8 cellular contexts compared by ENCODE assay signal in the genomic region with DNA sequence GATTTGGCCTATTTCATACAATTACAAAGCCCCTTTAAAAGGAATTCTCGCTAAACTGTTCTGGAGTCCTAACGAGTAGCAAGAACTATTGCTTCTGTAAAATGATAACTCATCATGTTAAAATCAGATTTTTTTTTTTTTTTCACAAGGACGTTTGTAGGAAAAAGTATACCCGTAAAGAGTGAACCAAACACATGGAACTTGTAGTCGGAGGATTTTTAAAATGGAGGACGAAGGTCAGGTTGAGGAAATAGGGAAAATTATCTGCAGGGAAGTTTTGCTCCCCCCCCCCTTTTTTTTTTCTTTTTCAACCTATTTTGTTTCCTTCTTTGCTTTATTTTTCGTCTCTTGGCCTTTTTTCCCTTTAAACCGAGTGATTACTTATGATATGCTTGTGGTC. TPM values are rescaled to one million over a fixed set of nuclear protein-coding genes. Genes with fewer than 3 reads are reported as not detected.
A peak's percentile ranks its signal among the peaks of the same experiment; 100 is the strongest.
DNase-seq lines count a peak whose midpoint lies in the region; ATAC-seq, FAIRE-seq and TF ChIP-seq lines count a peak whose summit lies in the region.

No MANE protein-coding gene starts in this region.

- peak overlapping the region; percentile 84 for H2AFZ ChIP-seq in osteoblast (ENCODE audit: low read length)

- peak overlapping the region; percentile 97 for H3K27ac Mint-ChIP-seq in activated naive CD4-positive, alpha-beta T cell treated with anti-CD3 and anti-CD28 coated beads, Interleukin-2, amount 50 U/mL, for 24 hours
- H3K27ac Mint-ChIP-seq in endothelial cell (ENCODE audit: unreplicated experiment): peak overlapping the region; percentile 98

- no peak for TF ChIP-seq CTCF in RWPE2 (IDR thresholded peaks at IDR 0.05; ENCODE audit: poor library complexity, severe bottlenecking)
- no peak for TF ChIP-seq CTCF in endothelial cell (IDR thresholded peaks at IDR 0.05; ENCODE audit: unreplicated experiment)
- TF ChIP-seq CTCF in osteoblast (IDR thresholded peaks at IDR 0.05; ENCODE audit: extremely low read depth, low read depth, low read length): no peak

- H3K79me2 ChIP-seq in osteoblast (ENCODE audit: insufficient read depth, low read length): peaks cover 56% of the 10 kb centered on the region

- peak overlapping the region; percentile 97 for H3K4me3 Mint-ChIP-seq in activated naive CD4-positive, alpha-beta T cell treated with anti-CD3 and anti-CD28 coated beads, Interleukin-2, amount 50 U/mL, for 24 hours
- H3K4me3 Mint-ChIP-seq in endothelial cell (ENCODE audit: unreplicated experiment): peak overlapping the region; percentile 98

- H3K4me1 ChIP-seq in RWPE2 (ENCODE audit: insufficient read depth, poor library complexity, severe bottlenecking): peaks cover 17% of the 10 kb centered on the region
- H3K4me1 ChIP-seq in osteoblast (ENCODE audit: insufficient read depth, low read length): peaks cover 7% of the 10 kb centered on the region

- no peaks in the 10 kb centered on the region for H3K9me3 ChIP-seq in RWPE2 (ENCODE audit: severe bottlenecking)
- no peaks in the 10 kb centered on the region for H3K9me3 ChIP-seq in osteoblast (ENCODE audit: low read depth, low read length)

- peak overlapping the region; percentile 95 for H3K4me2 ChIP-seq in osteoblast (ENCODE audit: insufficient read depth, low read length)

- H3K27ac ChIP-seq in RWPE2 (ENCODE audit: poor library complexity, severe bottlenecking) (peak overlapping the region; percentile 61), osteoblast (ENCODE audit: low read depth, low read length) (peak overlapping the region; percentile 95)

- peaks cover 50% of the 10 kb centered on the region for H3K4me1 Mint-ChIP-seq in activated naive CD4-positive, alpha-beta T cell treated with anti-CD3 and anti-CD28 coated beads, Interleukin-2, amount 50 U/mL, for 24 hours
- H3K4me1 Mint-ChIP-seq in endothelial cell (ENCODE audit: unreplicated experiment): peaks cover 40% of the 10 kb centered on the region

- peaks cover 13% of the 10 kb centered on the region for H3K36me3 Mint-ChIP-seq in activated naive CD4-positive, alpha-beta T cell treated with anti-CD3 and anti-CD28 coated beads, Interleukin-2, amount 50 U/mL, for 24 hours
- peaks cover 6% of the 10 kb centered on the region for H3K36me3 Mint-ChIP-seq in endothelial cell (ENCODE audit: low read depth, unreplicated experiment)

- no peak for DNase-seq in activated naive CD4-positive, alpha-beta T cell (lab: John Stamatoyannopoulos, UW)
- DNase-seq in RWPE2 (ENCODE audit: low spot score) (no peak), endothelial cell (ENCODE audit: low spot score) (no peak), osteoblast (ENCODE audit: insufficient read length, low spot score, missing footprints) (peak; percentile 38), frontal cortex (ENCODE audit: low spot score in 2 of 2) (no peak)

- no peaks in the 10 kb centered on the region for H3K9me3 Mint-ChIP-seq in activated naive CD4-positive, alpha-beta T cell treated with anti-CD3 and anti-CD28 coated beads, Interleukin-2, amount 50 U/mL, for 24 hours
- H3K9me3 Mint-ChIP-seq in endothelial cell (ENCODE audit: unreplicated experiment): peaks cover 4% of the 10 kb centered on the region

- H3K36me3 ChIP-seq in RWPE2 (ENCODE audit: low read depth) (peaks cover 33% of the 10 kb centered on the region), osteoblast (ENCODE audit: insufficient read depth, low read length) (peaks cover 16% of the 10 kb centered on the region)

- peaks cover 3% of the 10 kb centered on the region for H4K20me1 ChIP-seq in osteoblast (ENCODE audit: insufficient read depth, low read length)

- no peaks in the 10 kb centered on the region for H3K27me3 Mint-ChIP-seq in activated naive CD4-positive, alpha-beta T cell treated with anti-CD3 and anti-CD28 coated beads, Interleukin-2, amount 50 U/mL, for 24 hours
- peaks cover 6% of the 10 kb centered on the region for H3K27me3 Mint-ChIP-seq in endothelial cell (ENCODE audit: unreplicated experiment)

- ATAC-seq in RWPE2 (ENCODE audit: low read depth) (no peak), GM21717 (IDR thresholded peaks at IDR 0.05; ENCODE audit: unreplicated experiment) (no peak), HG02610 (IDR thresholded peaks at IDR 0.05; ENCODE audit: unreplicated experiment) (no peak)

- H3K27me3 ChIP-seq in RWPE2 (ENCODE audit: insufficient read depth, poor library complexity, severe bottlenecking): no peaks in the 10 kb centered on the region
- no peaks in the 10 kb centered on the region for H3K27me3 ChIP-seq in osteoblast (ENCODE audit: insufficient read depth, low read length)

- FAIRE-seq in frontal cortex (lab: Jason Lieb, UNC): no peak

- peak overlapping the region; percentile 44 for H3K4me3 ChIP-seq in RWPE2 (ENCODE audit: severe bottlenecking)
- H3K4me3 ChIP-seq in osteoblast (ENCODE audit: insufficient read depth, low read length): peak overlapping the region; percentile 98

RNA-seq across cellular contexts. Expression of a gene that starts 1.0 kb away (rescaled TPM):
- total RNA-seq in endothelial cell (ENCODE audit: unreplicated experiment) (110 TPM), osteoblast (114 and 122 TPM in 2 replicates), frontal cortex (66.4 TPM)
